18 cellular contexts compared by ENCODE assay signal in genomic region chr13:37597477-37597876, GRCh38. TPM values are rescaled to one million over a fixed set of nuclear protein-coding genes. Genes with fewer than 3 reads are reported as not detected.
DNase-seq lines count a peak whose midpoint lies in the region; ATAC-seq, FAIRE-seq and TF ChIP-seq lines count a peak whose summit lies in the region.
"Had no signal": no experiment of that assay in that cellular context is flagged by ENCODE, and none has a peak within 500 bp of the region (broad histone marks: within the 10 kb centered on the region; RNA-seq: fewer than 3 reads in every experiment).

No MANE protein-coding gene starts in this region.

- no peak overlapping the region for H3K18ac ChIP-seq in IMR-90 (ENCODE audit: low read depth, low read length)

- H2BK5ac ChIP-seq in IMR-90 (ENCODE audit: low read depth, low read length, poor library complexity, severe bottlenecking), result no peak overlapping the region

- no peak for TF ChIP-seq CTCF in IMR-90 (conservative IDR thresholded peaks at IDR 0.05; ENCODE audit: low read depth, low read length)
- no peak for TF ChIP-seq CTCF in astrocyte of the spinal cord (IDR thresholded peaks at IDR 0.05; ENCODE audit: low read depth, low read length)
- TF ChIP-seq CTCF in lower lobe of right lung (IDR thresholded peaks at IDR 0.05), result no peak
- TF ChIP-seq CTCF in stomach (IDR thresholded peaks at IDR 0.05), result no peak

- intact Hi-C loops in IMR-90 (cut with micrococcal nuclease), result loop anchor here (5.0 to 10.0 kb wide), 4 partner anchors 120 to 403 kb away; no protein-coding TSS in a partner anchor
- intact Hi-C loops in lower lobe of right lung (cut with DNase I), result no loop called here
- intact Hi-C loops in stomach (cut with DNase I; ENCODE audit: low total_unique reads), result no loop called here

- H2BK20ac ChIP-seq in IMR-90 (ENCODE audit: low read depth, low read length), result no peak overlapping the region

- no peak overlapping the region for H3K23ac ChIP-seq in IMR-90 (ENCODE audit: low read depth, low read length)

- no peak overlapping the region for H2BK120ac ChIP-seq in IMR-90 (ENCODE audit: low read depth, low read length)

- no TSS peak for BruUV-seq in IMR-90 (replicated peaks; lab: Mats Ljungman, UMichigan)

- H2AK9ac ChIP-seq in IMR-90 (replicated peaks; ENCODE audit: low read depth, low read length, poor library complexity), result no peak overlapping the region

- H2AFZ ChIP-seq in IMR-90 (replicated peaks; ENCODE audit: low read length, poor library complexity), result no peak overlapping the region

- TF ChIP-seq RAD21 in IMR-90 (IDR thresholded peaks at IDR 0.05; ENCODE audit: low read length), result no peak

- WGBS in IMR-90 (ENCODE audit: extremely low coverage in 2 of 2, insufficient read length in 1 of 2), 2 experiments, result no CpG with 5 or more reads among the region's 1 CpG
- 10 to 36% (median 21%) methylated on average over 1 of the region's 1 CpG for WGBS in stomach, 5 donors

- H3K9ac ChIP-seq in IMR-90 (ENCODE audit: low read depth, low read length), result no peak overlapping the region

- no peaks in the 10 kb centered on the region for H3K9me1 ChIP-seq in IMR-90 (ENCODE audit: insufficient read depth, low read length)

- in situ Hi-C loops in IMR-90 (cut with MboI; ENCODE audit: low sequenced_read_pairs), result loop anchor here (5.0 kb wide), 1 partner anchor 485 kb away; no protein-coding TSS in a partner anchor
- in situ Hi-C loops in astrocyte of the spinal cord (cut with HindIII; ENCODE audit: low sequenced_read_pairs), result no loop called here

- H4K8ac ChIP-seq in IMR-90 (ENCODE audit: low read depth in 2 of 2, low read length in 2 of 2), result no peak overlapping the region; a peak in 1 of 4 replicates

- H3K36me3 ChIP-seq in IMR-90 (ENCODE audit: control insufficient read depth, insufficient read depth, low read length) (no peaks in the 10 kb centered on the region), lower lobe of right lung (no peaks in the 10 kb centered on the region), stomach (no peaks in the 10 kb centered on the region)

- no peaks in the 10 kb centered on the region for H3K79me1 ChIP-seq in IMR-90 (ENCODE audit: low read depth in 1 of 2, low read length in 2 of 2)

- H3K4me2 ChIP-seq in IMR-90 (ENCODE audit: low read depth, low read length), result peak overlapping the region; percentile 13; the same call in 1 of the 2 replicates

- no peak for TF ChIP-seq EP300 in stomach (IDR thresholded peaks at IDR 0.05)

- H3K9me3 ChIP-seq in IMR-90 (ENCODE audit: control insufficient read depth, insufficient read depth, low read length) (no peaks in the 10 kb centered on the region), lower lobe of right lung (no peaks in the 10 kb centered on the region), stomach (no peaks in the 10 kb centered on the region)

- POLR2A ChIA-PET in IMR-90 (lab: Charles Lee; ENCODE audit: unreplicated experiment), result no interaction called here

- no peak overlapping the region for H2BK15ac ChIP-seq in IMR-90 (ENCODE audit: low read depth, low read length)

- CTCF ChIA-PET in IMR-90 (lab: Yijun Ruan, JAX), result no interaction called here

- no peak overlapping the region for H4K91ac ChIP-seq in IMR-90 (ENCODE audit: insufficient read depth, low read depth, low read length)

- H3K4me1 ChIP-seq in IMR-90 (ENCODE audit: control insufficient read depth, insufficient read depth, low read length), result peaks cover 5% of the 10 kb centered on the region
- H3K4me1 ChIP-seq in lower lobe of right lung, result no peaks in the 10 kb centered on the region
- H3K4me1 ChIP-seq in stomach, result peaks cover 0 to 8% (median 3%) of the 10 kb centered on the region in 4 donors

- H3K4me3 ChIP-seq in IMR-90 (ENCODE audit: insufficient read depth, low read depth, low read length), result no peak overlapping the region
- H3K4me3 ChIP-seq in astrocyte of the spinal cord (ENCODE audit: low read depth, low read length), result peak overlapping the region; percentile 39
- peak overlapping the region; percentile 18 for H3K4me3 ChIP-seq in lower lobe of right lung
- H3K4me3 ChIP-seq in stomach, result peak overlapping the region in 3 of 4 donors; percentile 15 to 32 (median 28)

- no peaks in the 10 kb centered on the region for H3K27me3 ChIP-seq in IMR-90 (ENCODE audit: control insufficient read depth, insufficient read depth, low read length)
- no peaks in the 10 kb centered on the region for H3K27me3 ChIP-seq in lower lobe of right lung (ENCODE audit: low read depth)
- no peaks in the 10 kb centered on the region for H3K27me3 ChIP-seq in stomach

- no peak for ATAC-seq in IMR-90 (ENCODE audit: low read depth)
- ATAC-seq in lower lobe of right lung, result no peak
- ATAC-seq in HG03045 (IDR thresholded peaks at IDR 0.05; ENCODE audit: unreplicated experiment), result no peak
- ATAC-seq: activated CD8-positive, alpha-beta T cell treated with anti-CD3 and anti-CD28 coated beads for 36 hours; activated naive CD8-positive, alpha-beta T cell treated with anti-CD3 and anti-CD28 coated beads, Interleukin-2, amount 50 U/mL, for 24 hours had no signal

- dilution Hi-C loops in IMR-90 (cut with HindIII; ENCODE audit: low sequenced_read_pairs, unreplicated experiment), result no loop called here

- no peak overlapping the region for H3K56ac ChIP-seq in IMR-90 (ENCODE audit: extremely low read depth, insufficient read depth, low read length)

- no peak for DNase-seq in IMR-90
- no peak for DNase-seq in astrocyte of the spinal cord (ENCODE audit: low read depth, low spot score)
- no peak for DNase-seq in lower lobe of right lung
- no peak for DNase-seq in stomach
- no peak for DNase-seq in central memory CD4-positive, alpha-beta T cell
- DNase-seq in HTR-8/SVneo (ENCODE audit: insufficient read length, low spot score), result no peak
- no peak for DNase-seq in stimulated activated CD4-positive, alpha-beta T cell treated with anti-CD3 and anti-CD28 coated beads, Interleukin-12 subunit alpha, Interleukin-12 subunit beta, amount 100 ng/mL, for 4 hours
- DNase-seq: activated CD8-positive, alpha-beta T cell treated with anti-CD3 and anti-CD28 coated beads for 36 hours; activated naive CD8-positive, alpha-beta T cell treated with anti-CD3 and anti-CD28 coated beads, Interleukin-2, amount 50 U/mL, for 24 hours; GOT3; hypothalamus; NCI-H1930; NCI-H774; substantia nigra had no signal

- H2AK5ac ChIP-seq in IMR-90 (ENCODE audit: low read depth, low read length), result no peak overlapping the region

- no peak overlapping the region for H3K4ac ChIP-seq in IMR-90 (ENCODE audit: low read depth, low read length)

- FAIRE-seq in HTR-8/SVneo (lab: Jason Lieb, UNC), result no peak
- FAIRE-seq: colon had no signal

- TF ChIP-seq POLR2A in IMR-90 (IDR thresholded peaks at IDR 0.05; ENCODE audit: low read depth, low read length), result no peak
- TF ChIP-seq POLR2A in stomach (IDR thresholded peaks at IDR 0.05), result no peak

- H4K20me1 ChIP-seq in IMR-90 (ENCODE audit: insufficient read depth, low read length), result no peaks in the 10 kb centered on the region

- no peak overlapping the region for H4K5ac ChIP-seq in IMR-90 (ENCODE audit: low read depth, low read length)

- no peak overlapping the region for H3K14ac ChIP-seq in IMR-90 (replicated peaks; ENCODE audit: low read depth, low read length)

- H3K27ac ChIP-seq in IMR-90 (ENCODE audit: insufficient read depth, low read length) (no peak overlapping the region), lower lobe of right lung (no peak overlapping the region), stomach (peak overlapping the region in 3 of 5 donors; percentile 2 to 22 (median 5))

TF ChIP-seq in IMR-90, 13 proteins besides CTCF, POLR2A, EP300 and RAD21:
- TF ChIP-seq MAZ (IDR thresholded peaks at IDR 0.05; ENCODE audit: borderline replicate concordance, low read depth, low read length) (no peak), RFX5 (IDR thresholded peaks at IDR 0.05; ENCODE audit: low read depth, low read length) (no peak), ELK1 (IDR thresholded peaks at IDR 0.05; ENCODE audit: borderline replicate concordance, low read depth, low read length) (no peak), USF2 (IDR thresholded peaks at IDR 0.05; ENCODE audit: low read depth, low read length) (no peak), CHD1 (IDR thresholded peaks at IDR 0.05; ENCODE audit: low read depth, low read length) (no peak), MXI1 (IDR thresholded peaks at IDR 0.05; ENCODE audit: borderline replicate concordance, low read depth, low read length) (no peak), CEBPB (IDR thresholded peaks at IDR 0.05; ENCODE audit: low read depth, low read length) (no peak)

RNA-seq across cellular contexts. Expression of gene POSTN, which starts 1.1 kb away (rescaled TPM):
- total RNA-seq in IMR-90 (2012; rRNA removed), result 31.9 and 32.6 TPM in 2 replicates
- polyA plus RNA-seq in IMR-90 (2012; rRNA removed), result 31.5 and 44.7 TPM in 2 replicates
- polyA plus RNA-seq in IMR-90 (2012; cell fraction: cytosol; rRNA removed), result 4.5 and 6.2 TPM in 2 replicates
- 1.9 and 29.5 TPM in 2 replicates for polyA plus RNA-seq in IMR-90 (2012; cell fraction: nucleus; rRNA removed; ENCODE audit: low replicate concordance)
- 14.5 TPM for total RNA-seq in lower lobe of right lung
- 100 to 1,000 TPM in 3 of 5 donors, 10 to 100 TPM in 2; 25.9 to 913 (median 165) TPM for total RNA-seq in stomach
- polyA plus RNA-seq in stomach, result 100 to 1,000 TPM in 1 of 3 donors, 10 to 100 TPM in 2; 15.9 to 153 (median 40.2) TPM
- total RNA-seq: activated CD8-positive, alpha-beta T cell treated with anti-CD3 and anti-CD28 coated beads for 36 hours; activated T-helper 1 cell treated with anti-CD3 and anti-CD28 coated beads, Interleukin-12 subunit alpha, Interleukin-12 subunit beta, Interleukin-2, Interleukin-4 antibody, amounts not matched to agents 30 ng/mL and 10 ng/mL and 1 ng/mL, durations not matched to agents 14 hours and 24 hours and 36 hours had no signal
- polyA plus RNA-seq: CD14-positive monocyte had no signal

Comparison
In these comparisons a context has a peak if more than half of its experiments do, and no peak if none do; other contexts are left out.
1. H3K27ac ChIP-seq: peak in stomach (3 of 5); none in IMR-90 (single experiment) and lower lobe of right lung (single experiment).